ENCODE assay signal across 10 cellular contexts in the genomic region with DNA sequence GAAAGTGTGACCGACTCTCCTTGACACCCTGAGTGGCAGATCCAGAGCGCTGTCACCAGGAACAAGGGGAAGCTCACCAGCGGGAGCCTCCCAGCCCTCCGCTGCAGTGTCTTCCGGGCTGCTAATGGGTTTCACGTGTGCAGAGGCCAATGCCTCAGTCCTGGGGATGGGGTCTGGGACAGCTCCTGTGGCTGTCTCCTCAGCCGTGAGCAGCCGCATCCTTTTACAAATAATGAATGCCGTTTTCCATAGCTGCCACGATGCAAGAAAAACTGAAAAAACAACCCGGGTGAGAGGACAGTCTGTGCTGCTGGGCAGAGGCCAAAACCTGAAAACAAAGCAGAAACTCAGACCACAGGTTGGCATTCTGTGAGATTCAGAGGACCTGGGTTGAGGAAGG.
DNase-seq lines count a peak whose midpoint lies in the region; ATAC-seq and TF ChIP-seq lines count a peak whose summit lies in the region.
"Had no signal": no experiment of that assay in that cellular context is flagged by ENCODE, and none has a peak within 500 bp of the region (broad histone marks: within the 10 kb centered on the region; RNA-seq: fewer than 3 reads in every experiment).

No MANE protein-coding gene starts in this region.

- no peak for TF ChIP-seq EP300 in stomach (IDR thresholded peaks at IDR 0.05)

- peak overlapping the region; percentile 35 to 73 (median 56) for H3K27ac ChIP-seq in stomach
- H3K27ac ChIP-seq: WERI-Rb-1 had no signal

- no peaks in the 10 kb centered on the region for H3K36me3 ChIP-seq in stomach
- H3K36me3 ChIP-seq in H7 (replicated peaks; ENCODE audit: control insufficient read depth, insufficient read depth, low read length) = no peaks in the 10 kb centered on the region
- H3K36me3 ChIP-seq: WERI-Rb-1 had no signal

- H3K4me3 ChIP-seq in stomach = no peak overlapping the region
- H3K4me3 ChIP-seq in H7 (ENCODE audit: insufficient read depth, low read depth, low read length) = no peak overlapping the region

- ATAC-seq in left lobe of liver (peak; percentile 12), GM19023 (IDR thresholded peaks at IDR 0.05; ENCODE audit: unreplicated experiment) (no peak), HG02763 (IDR thresholded peaks at IDR 0.05; ENCODE audit: unreplicated experiment) (no peak)

- DNase-seq in NCI-H2227 (lab: John Stamatoyannopoulos, UW; ENCODE audit: unreplicated experiment) = peak; percentile 27
- DNase-seq in NCI-H2227 treated with DMSO at 0.1 percent for 48 hours (lab: John Stamatoyannopoulos, UW) = no peak
- peak; percentile 65 for DNase-seq in SK-N-DZ (ENCODE audit: low spot score)
- no peak for DNase-seq in left lobe of liver (ENCODE audit: low spot score)
- no peak for DNase-seq in stomach
- no peak for DNase-seq in H7
- DNase-seq: OCI-M1, WERI-Rb-1 had no signal

- no peaks in the 10 kb centered on the region for H3K9me3 ChIP-seq in stomach

- no peak for TF ChIP-seq POLR2A in stomach (IDR thresholded peaks at IDR 0.05)

- WGBS in stomach, 5 donors = 22 to 57% (median 33%) methylated on average over 11 of the region's 11 CpGs

- no peak for TF ChIP-seq CTCF in stomach (IDR thresholded peaks at IDR 0.05)

- H3K4me1 ChIP-seq in stomach = peaks cover 25 to 40% (median 29%) of the 10 kb centered on the region in 4 donors

- intact Hi-C loops in stomach (cut with DNase I; ENCODE audit: low total_unique reads) = no loop called here

- no peaks in the 10 kb centered on the region for H3K27me3 ChIP-seq in stomach
- H3K27me3 ChIP-seq in H7 (ENCODE audit: control insufficient read depth, insufficient read depth, low read length) = no peaks in the 10 kb centered on the region; the same call in 1 of the 2 replicates

Comparison
In these comparisons a context has a peak if more than half of its experiments do, and no peak if none do; other contexts are left out.
1. DNase-seq: peak in NCI-H2227 (single experiment) and SK-N-DZ (single experiment); none in NCI-H2227 treated with DMSO at 0.1 percent for 48 hours (single experiment), left lobe of liver (single experiment), stomach (single experiment) and H7 (single experiment).